ENCODE assay signal across 8 cellular contexts in the genomic region with DNA sequence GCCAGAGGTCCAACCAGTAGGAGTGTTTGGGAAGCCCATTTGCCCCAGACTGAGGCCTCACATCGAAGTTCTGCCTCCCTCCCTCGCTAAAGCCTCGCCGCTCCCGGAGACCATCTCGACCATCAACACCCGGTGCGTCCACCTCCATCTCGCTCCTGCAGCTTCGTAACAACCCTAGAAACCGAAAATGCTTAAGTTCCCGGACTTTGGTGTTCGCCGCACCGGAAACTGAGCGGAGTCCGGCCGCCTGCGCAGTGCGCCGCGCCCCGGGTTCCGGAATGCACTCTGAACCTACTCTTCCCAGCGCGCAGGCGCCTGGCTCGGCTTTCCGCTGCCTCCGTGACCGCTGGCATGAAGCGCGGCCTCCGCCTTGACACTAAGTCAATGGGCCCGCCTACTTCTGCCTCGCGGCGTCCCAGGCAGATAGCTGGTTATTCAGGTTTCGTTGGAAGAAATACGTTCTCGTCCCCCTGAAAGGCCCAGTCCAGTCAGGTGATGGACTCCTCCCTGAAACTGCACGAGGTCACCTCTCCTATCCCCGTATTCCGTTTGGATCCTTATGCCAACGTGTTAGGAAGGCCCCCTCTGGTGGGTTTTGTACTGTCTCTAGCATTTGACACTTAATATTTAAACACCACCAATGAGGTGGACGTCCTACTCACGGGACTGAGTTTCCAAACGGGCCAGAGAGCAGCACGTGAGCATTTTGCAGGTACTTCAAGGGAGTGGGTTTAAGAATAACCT. TPM values are rescaled to one million over a fixed set of nuclear protein-coding genes. Genes with fewer than 3 reads are reported as not detected.
DNase-seq lines count a peak whose midpoint lies in the region; ATAC-seq and TF ChIP-seq lines count a peak whose summit lies in the region.

No MANE protein-coding gene starts in this region.

- CTCF ChIA-PET in WTC11 (lab: Charles Lee): interaction anchor here (0.9 to 1.9 kb wide), 6 partner anchors 88 to 328 kb away, joined by 3 to 8 read pairs (median 3); a partner anchor contains a TSS

- H3K27me3 ChIP-seq in colonic mucosa (no peaks in the 10 kb centered on the region), liver (ENCODE audit: control insufficient read depth in 4 of 4, insufficient read depth in 4 of 4, low read length in 3 of 4) (no peaks in the 10 kb centered on the region)

- H3K4me1 ChIP-seq in colonic mucosa (no peaks in the 10 kb centered on the region), liver (ENCODE audit: control insufficient read depth in 4 of 4, insufficient read depth in 4 of 4, low read length in 3 of 4) (peaks cover 5 to 23% (median 13%) of the 10 kb centered on the region in 4 donors)

- POLR2A ChIA-PET in WTC11 (lab: Charles Lee): interaction anchor here (0.7 to 2.2 kb wide), 2 partner anchors 88 to 261 kb away, joined by 3 to 15 read pairs; a partner anchor contains a TSS

- peaks cover 5% of the 10 kb centered on the region; the same call in 1 of the 2 replicates for H3K9me3 Mint-ChIP-seq in WTC11

- peaks cover 39% of the 10 kb centered on the region for H3K4me1 Mint-ChIP-seq in WTC11

- TF ChIP-seq CTCF in WTC11 (IDR thresholded peaks at IDR 0.05) (no peak), colonic mucosa (IDR thresholded peaks at IDR 0.05) (no peak), liver (IDR thresholded peaks at IDR 0.05; ENCODE audit: low read depth, low read length, missing input control) (peak; percentile 13)

- H3K4me3 ChIP-seq in colonic mucosa: peak overlapping the region; percentile 67
- H3K4me3 ChIP-seq in liver (ENCODE audit: low read depth in 1 of 3, low read length in 3 of 3): peak overlapping the region; percentile 77 to 95 (median 94)

- intact Hi-C loops in colonic mucosa (cut with DNase I): no loop called here

- H3K27ac Mint-ChIP-seq in WTC11: peak overlapping the region; percentile 88

- H3K9me3 ChIP-seq in colonic mucosa (no peaks in the 10 kb centered on the region), liver (ENCODE audit: control insufficient read depth in 4 of 4, low read length in 3 of 4) (no peaks in the 10 kb centered on the region)

- H3K27me3 Mint-ChIP-seq in WTC11 (ENCODE audit: low read depth): no peaks in the 10 kb centered on the region

- H3K36me3 ChIP-seq in colonic mucosa (no peaks in the 10 kb centered on the region), liver (ENCODE audit: control insufficient read depth in 4 of 4, insufficient read depth in 3 of 4, low read depth in 1 of 4, low read length in 3 of 4) (peaks cover 3 to 9% (median 7%) of the 10 kb centered on the region in 4 donors)

- TF ChIP-seq RAD21 in liver (IDR thresholded peaks at IDR 0.05): peak in 1 of 2 donors; percentile 35

- peak; percentile 72 for DNase-seq in A172 (ENCODE audit: low spot score)
- DNase-seq in WTC11 (ENCODE audit: low spot score): peak; percentile 93
- DNase-seq in colonic mucosa: peak; percentile 97
- peak; percentile 89 to 91 for DNase-seq in stimulated activated CD4-positive, alpha-beta T cell treated with anti-CD3 and anti-CD28 coated beads, Interleukin-4, amount 100 ng/mL, for 48 hours (ENCODE audit: low read depth in 2 of 2)
- no peak for DNase-seq in NCI-H345 treated with DMSO at 0.1 percent for 48 hours (lab: John Stamatoyannopoulos, UW; ENCODE audit: unreplicated experiment)

- peak overlapping the region; percentile 90 for H3K4me3 Mint-ChIP-seq in WTC11

- peaks cover 23% of the 10 kb centered on the region for H3K36me3 Mint-ChIP-seq in WTC11

- under 1% methylated on average over 49 of the region's 49 CpGs for WGBS in liver

- peak overlapping the region; percentile 98 for H3K27ac ChIP-seq in colonic mucosa
- H3K27ac ChIP-seq in liver (ENCODE audit: low read depth in 1 of 2, low read length in 2 of 2): peak overlapping the region; percentile 92 to 99

- ATAC-seq in GM19023 (IDR thresholded peaks at IDR 0.05; ENCODE audit: unreplicated experiment) (peak; percentile 94), HG03280 (IDR thresholded peaks at IDR 0.05; ENCODE audit: unreplicated experiment) (peak; percentile 94), WTC11 (peak; percentile 96)

- H3K9ac ChIP-seq in colonic mucosa (ENCODE audit: low read depth in 2 of 2, low read length in 2 of 2): peak overlapping the region; percentile 85 to 96
- peak overlapping the region; percentile 48 to 96 for H3K9ac ChIP-seq in liver (ENCODE audit: low read depth in 1 of 2, low read length in 2 of 2)

TF ChIP-seq in WTC11, 78 proteins besides CTCF, POLR2A, EP300 and RAD21 (continues in another document):
- TF ChIP-seq, protein P1, sequence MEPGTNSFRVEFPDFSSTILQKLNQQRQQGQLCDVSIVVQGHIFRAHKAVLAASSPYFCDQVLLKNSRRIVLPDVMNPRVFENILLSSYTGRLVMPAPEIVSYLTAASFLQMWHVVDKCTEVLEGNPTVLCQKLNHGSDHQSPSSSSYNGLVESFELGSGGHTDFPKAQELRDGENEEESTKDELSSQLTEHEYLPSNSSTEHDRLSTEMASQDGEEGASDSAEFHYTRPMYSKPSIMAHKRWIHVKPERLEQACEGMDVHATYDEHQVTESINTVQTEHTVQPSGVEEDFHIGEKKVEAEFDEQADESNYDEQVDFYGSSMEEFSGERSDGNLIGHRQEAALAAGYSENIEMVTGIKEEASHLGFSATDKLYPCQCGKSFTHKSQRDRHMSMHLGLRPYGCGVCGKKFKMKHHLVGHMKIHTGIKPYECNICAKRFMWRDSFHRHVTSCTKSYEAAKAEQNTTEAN (CRISPR knock-in tag; IDR thresholded peaks at IDR 0.05): no peak
- TF ChIP-seq ZNF121 (CRISPR knock-in tag; IDR thresholded peaks at IDR 0.05) (no peak), TEAD1 (CRISPR knock-in tag; IDR thresholded peaks at IDR 0.05) (peak; percentile 75; the same call in 1 of the 2 replicates), FOXK1 (CRISPR knock-in tag; IDR thresholded peaks at IDR 0.05) (peak; percentile 52; the same call in 1 of the 2 replicates), ELF4 (CRISPR knock-in tag; IDR thresholded peaks at IDR 0.05; ENCODE audit: low read depth) (0 out of 2 replicates have a peak, but pooled peaks have one; percentile 45)
- TF ChIP-seq, protein P2, sequence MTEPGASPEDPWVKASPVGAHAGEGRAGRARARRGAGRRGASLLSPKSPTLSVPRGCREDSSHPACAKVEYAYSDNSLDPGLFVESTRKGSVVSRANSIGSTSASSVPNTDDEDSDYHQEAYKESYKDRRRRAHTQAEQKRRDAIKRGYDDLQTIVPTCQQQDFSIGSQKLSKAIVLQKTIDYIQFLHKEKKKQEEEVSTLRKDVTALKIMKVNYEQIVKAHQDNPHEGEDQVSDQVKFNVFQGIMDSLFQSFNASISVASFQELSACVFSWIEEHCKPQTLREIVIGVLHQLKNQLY (CRISPR knock-in tag; IDR thresholded peaks at IDR 0.05): no peak
- TF ChIP-seq, protein P3, sequence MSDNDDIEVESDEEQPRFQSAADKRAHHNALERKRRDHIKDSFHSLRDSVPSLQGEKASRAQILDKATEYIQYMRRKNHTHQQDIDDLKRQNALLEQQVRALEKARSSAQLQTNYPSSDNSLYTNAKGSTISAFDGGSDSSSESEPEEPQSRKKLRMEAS (CRISPR knock-in tag; IDR thresholded peaks at IDR 0.05): peak; percentile 92

TF ChIP-seq in liver, 16 proteins besides CTCF, POLR2A, EP300 and RAD21 (continues in another document):
- TF ChIP-seq, protein P3 (IDR thresholded peaks at IDR 0.05): peak; percentile 89
- peak; percentile 88 for TF ChIP-seq TAF1 (conservative IDR thresholded peaks at IDR 0.05)
- TF ChIP-seq GABPA (IDR thresholded peaks at IDR 0.05 in 1 of 2, conservative IDR thresholded peaks at IDR 0.05 in 1 of 2): peak; percentile 80 to 92
- peak; percentile 65 for TF ChIP-seq FOXA2 (IDR thresholded peaks at IDR 0.05)
- peak; percentile 86 for TF ChIP-seq SP1 (IDR thresholded peaks at IDR 0.05)
- TF ChIP-seq, protein P4, sequence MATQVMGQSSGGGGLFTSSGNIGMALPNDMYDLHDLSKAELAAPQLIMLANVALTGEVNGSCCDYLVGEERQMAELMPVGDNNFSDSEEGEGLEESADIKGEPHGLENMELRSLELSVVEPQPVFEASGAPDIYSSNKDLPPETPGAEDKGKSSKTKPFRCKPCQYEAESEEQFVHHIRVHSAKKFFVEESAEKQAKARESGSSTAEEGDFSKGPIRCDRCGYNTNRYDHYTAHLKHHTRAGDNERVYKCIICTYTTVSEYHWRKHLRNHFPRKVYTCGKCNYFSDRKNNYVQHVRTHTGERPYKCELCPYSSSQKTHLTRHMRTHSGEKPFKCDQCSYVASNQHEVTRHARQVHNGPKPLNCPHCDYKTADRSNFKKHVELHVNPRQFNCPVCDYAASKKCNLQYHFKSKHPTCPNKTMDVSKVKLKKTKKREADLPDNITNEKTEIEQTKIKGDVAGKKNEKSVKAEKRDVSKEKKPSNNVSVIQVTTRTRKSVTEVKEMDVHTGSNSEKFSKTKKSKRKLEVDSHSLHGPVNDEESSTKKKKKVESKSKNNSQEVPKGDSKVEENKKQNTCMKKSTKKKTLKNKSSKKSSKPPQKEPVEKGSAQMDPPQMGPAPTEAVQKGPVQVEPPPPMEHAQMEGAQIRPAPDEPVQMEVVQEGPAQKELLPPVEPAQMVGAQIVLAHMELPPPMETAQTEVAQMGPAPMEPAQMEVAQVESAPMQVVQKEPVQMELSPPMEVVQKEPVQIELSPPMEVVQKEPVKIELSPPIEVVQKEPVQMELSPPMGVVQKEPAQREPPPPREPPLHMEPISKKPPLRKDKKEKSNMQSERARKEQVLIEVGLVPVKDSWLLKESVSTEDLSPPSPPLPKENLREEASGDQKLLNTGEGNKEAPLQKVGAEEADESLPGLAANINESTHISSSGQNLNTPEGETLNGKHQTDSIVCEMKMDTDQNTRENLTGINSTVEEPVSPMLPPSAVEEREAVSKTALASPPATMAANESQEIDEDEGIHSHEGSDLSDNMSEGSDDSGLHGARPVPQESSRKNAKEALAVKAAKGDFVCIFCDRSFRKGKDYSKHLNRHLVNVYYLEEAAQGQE (IDR thresholded peaks at IDR 0.05): peak; percentile 88

RNA-seq across cellular contexts. Expression of a gene that starts 21.4 kb away (rescaled TPM):
- not detected in 2 replicates for total RNA-seq in A172 (2014; rRNA removed; shearing (Covaris generic))
- not detected in 3 replicates for total RNA-seq in WTC11 (2021)
- 10 to 100 TPM; 36.3 to 70.4 TPM for total RNA-seq in colonic mucosa
- under 1 TPM in 1 of 2 donors, not detected in 1; 0.79 TPM for total RNA-seq in liver
- polyA plus RNA-seq in liver: not detected

Comparison
In these comparisons a context has a peak if more than half of its experiments do, and no peak if none do; other contexts are left out.
1. RNA of a gene that starts 21.4 kb away (total RNA-seq): 36.3 to 70.4 TPM in colonic mucosa; 0.79 TPM in liver, not detected in A172 and not detected in WTC11; every median in the first group is over 10 times any median in the second.
2. Peak in every context shown above with its lines, with median percentiles within 50 percentile points of each other: ATAC-seq.